Comparison of ENCODE assay signal across 1 cellular context in genomic region chr13:44211753-44212152, GRCh38.
TF ChIP-seq lines count a peak whose summit lies in the region.

No MANE protein-coding gene starts in this region.

TF ChIP-seq in SK-N-SH, 30 proteins besides CTCF, POLR2A, EP300 and RAD21 (continued from another document):
- no peak for TF ChIP-seq GATA2 (CRISPR knock-in tag; IDR thresholded peaks at IDR 0.05)
- no peak for TF ChIP-seq NRF1 (IDR thresholded peaks at IDR 0.05; ENCODE audit: low read depth, low read length)
- no peak for TF ChIP-seq YY1 (IDR thresholded peaks at IDR 0.05; ENCODE audit: low read depth)
- TF ChIP-seq FOSL2 (IDR thresholded peaks at IDR 0.05; ENCODE audit: borderline replicate concordance, low read depth): no peak
- TF ChIP-seq RFX5 (IDR thresholded peaks at IDR 0.05; ENCODE audit: low read length): no peak
- TF ChIP-seq MEF2A (IDR thresholded peaks at IDR 0.05; ENCODE audit: borderline replicate concordance, low read depth): no peak
- no peak for TF ChIP-seq GABPA (IDR thresholded peaks at IDR 0.05; ENCODE audit: low read depth)
- TF ChIP-seq SIN3A (IDR thresholded peaks at IDR 0.05; ENCODE audit: borderline replicate concordance, low read depth, low read length): no peak
